Comparison of ENCODE assay signal across 20 cellular contexts in genomic region chr18:41756141-41756540, GRCh38.
"Had no signal": no experiment of that assay in that cellular context is flagged by ENCODE, and none has a peak within 500 bp of the region (broad histone marks: within the 10 kb centered on the region; RNA-seq: fewer than 3 reads in every experiment).

No MANE protein-coding gene starts in this region.

- H3K4me3 Mint-ChIP-seq: naive B cell; nephron; stimulated activated naive B cell treated with anti-CD40 and anti-IgM and Interleukin-4, amounts not matched to agents 10 μg/mL and 1 μg/mL and 100 μg/mL, for 72 hours; stimulated activated naive CD8-positive, alpha-beta T cell treated with anti-CD3 and anti-CD28 coated beads, Interleukin-15, amount 100 ng/mL, for 72 hours had no signal

- H3K27ac Mint-ChIP-seq: naive B cell; nephron; stimulated activated naive B cell treated with anti-CD40 and anti-IgM and Interleukin-4, amounts not matched to agents 10 μg/mL and 1 μg/mL and 100 μg/mL, for 72 hours; stimulated activated naive CD8-positive, alpha-beta T cell treated with anti-CD3 and anti-CD28 coated beads, Interleukin-15, amount 100 ng/mL, for 72 hours had no signal

- H3K36me3 ChIP-seq: heart left ventricle, left ventricle myocardium inferior, lower lobe of right lung, neutrophil, right lobe of liver, thoracic aorta, transverse colon had no signal

- H3K4me1 Mint-ChIP-seq: naive B cell; stimulated activated naive B cell treated with anti-CD40 and anti-IgM and Interleukin-4, amounts not matched to agents 10 μg/mL and 1 μg/mL and 100 μg/mL, for 72 hours; stimulated activated naive CD8-positive, alpha-beta T cell treated with anti-CD3 and anti-CD28 coated beads, Interleukin-15, amount 100 ng/mL, for 72 hours had no signal

- H3K27me3 ChIP-seq: heart left ventricle, neutrophil, right lobe of liver, transverse colon had no signal

- ATAC-seq: heart left ventricle; lower lobe of right lung; psoas muscle; right lobe of liver; stimulated activated naive B cell treated with anti-CD40 and anti-IgM and Interleukin-4, amounts not matched to agents 10 μg/mL and 1 μg/mL and 100 μg/mL, for 72 hours; stimulated activated naive CD8-positive, alpha-beta T cell treated with anti-CD3 and anti-CD28 coated beads, Interleukin-15, amount 100 ng/mL, for 72 hours had no signal

- H3K36me3 Mint-ChIP-seq: naive B cell; stimulated activated naive B cell treated with anti-CD40 and anti-IgM and Interleukin-4, amounts not matched to agents 10 μg/mL and 1 μg/mL and 100 μg/mL, for 72 hours had no signal

- H3K27me3 Mint-ChIP-seq: naive B cell; stimulated activated naive B cell treated with anti-CD40 and anti-IgM and Interleukin-4, amounts not matched to agents 10 μg/mL and 1 μg/mL and 100 μg/mL, for 72 hours; stimulated activated naive CD8-positive, alpha-beta T cell treated with anti-CD3 and anti-CD28 coated beads, Interleukin-15, amount 100 ng/mL, for 72 hours had no signal

- DNase-seq: cortex of kidney; dorsolateral prefrontal cortex; effector CD8-positive, alpha-beta T cell; heart left ventricle; hippocampal formation; islet precursor cell; left ventricle myocardium inferior; lower lobe of right lung; mesenchymal stem cell; naive B cell; psoas muscle; retina; right lobe of liver; stimulated activated CD4-positive, alpha-beta T cell treated with anti-CD3 and anti-CD28 coated beads, Interleukin-4, amount 100 ng/mL, for 24 hours; stimulated activated naive B cell treated with anti-CD40 and anti-IgM and Interleukin-4, amounts not matched to agents 10 μg/mL and 1 μg/mL and 100 μg/mL, for 72 hours; stimulated activated naive CD8-positive, alpha-beta T cell treated with anti-CD3 and anti-CD28 coated beads, Interleukin-15, amount 100 ng/mL, for 72 hours; transverse colon had no signal

- H3K4me3 ChIP-seq: dorsolateral prefrontal cortex, heart left ventricle, left ventricle myocardium inferior, lower lobe of right lung, psoas muscle, right lobe of liver, thoracic aorta, transverse colon had no signal

- H3K27ac ChIP-seq: dorsolateral prefrontal cortex, heart left ventricle, left ventricle myocardium inferior, lower lobe of right lung, neutrophil, psoas muscle, right lobe of liver, thoracic aorta, transverse colon had no signal

- H3K4me1 ChIP-seq: heart left ventricle, left ventricle myocardium inferior, lower lobe of right lung, psoas muscle, right lobe of liver, transverse colon had no signal

- H3K9me3 Mint-ChIP-seq: nephron had no signal
